Comparison of ENCODE assay signal across 18 cellular contexts in genomic region chr3:54032598-54032997, GRCh38.
DNase-seq lines count a peak whose midpoint lies in the region; ATAC-seq and TF ChIP-seq lines count a peak whose summit lies in the region.
"Had no signal": no experiment of that assay in that cellular context is flagged by ENCODE, and none has a peak within 500 bp of the region (broad histone marks: within the 10 kb centered on the region; RNA-seq: fewer than 3 reads in every experiment).

No MANE protein-coding gene starts in this region.

- H3K27ac Mint-ChIP-seq in mesothelial cell of epicardium: no peak overlapping the region
- H3K27ac Mint-ChIP-seq: B cell; CD4-positive, alpha-beta T cell; CD8-positive, alpha-beta T cell had no signal

- no peak overlapping the region for H3K27ac ChIP-seq in effector memory CD4-positive, alpha-beta T cell (ENCODE audit: insufficient read depth, low read length, poor library complexity, severe bottlenecking)
- H3K27ac ChIP-seq: 22Rv1; A549; BLaER1 treated with 17β-estradiol and CSF1 and Interleukin-3, amounts not matched to agents 10 nM and 100 nM; C4-2B had no signal

- H3K36me3 Mint-ChIP-seq in mesothelial cell of epicardium: no peaks in the 10 kb centered on the region
- H3K36me3 Mint-ChIP-seq: CD8-positive, alpha-beta T cell had no signal

- peak; percentile 66 for ATAC-seq in esophagus mucosa
- ATAC-seq: A549; CD8-positive, alpha-beta T cell had no signal

- H3K9me3 Mint-ChIP-seq in mesothelial cell of epicardium: no peaks in the 10 kb centered on the region
- H3K9me3 Mint-ChIP-seq: CD4-positive, alpha-beta T cell had no signal

- peaks cover 13% of the 10 kb centered on the region for H3K4me1 Mint-ChIP-seq in mesothelial cell of epicardium
- H3K4me1 Mint-ChIP-seq: B cell had no signal

- peak overlapping the region; percentile 15 for H3K4me3 Mint-ChIP-seq in mesothelial cell of epicardium
- H3K4me3 Mint-ChIP-seq: B cell; CD4-positive, alpha-beta T cell; CD8-positive, alpha-beta T cell had no signal

- no peaks in the 10 kb centered on the region for H3K4me1 ChIP-seq in effector memory CD4-positive, alpha-beta T cell (ENCODE audit: control insufficient read depth, insufficient read depth, low read length, poor library complexity, severe bottlenecking)
- H3K4me1 ChIP-seq: A549, Caco-2 had no signal

- H3K9me3 ChIP-seq in effector memory CD4-positive, alpha-beta T cell (ENCODE audit: control insufficient read depth, low read length): no peaks in the 10 kb centered on the region
- H3K9me3 ChIP-seq: A549; BLaER1 treated with 17β-estradiol and CSF1 and Interleukin-3, amounts not matched to agents 10 nM and 100 nM; Caco-2 had no signal

- no peaks in the 10 kb centered on the region for H3K27me3 Mint-ChIP-seq in mesothelial cell of epicardium (ENCODE audit: low read depth)

- no peak overlapping the region for H3K4me3 ChIP-seq in foreskin fibroblast (ENCODE audit: low read depth in 1 of 2, low read length in 2 of 2)
- H3K4me3 ChIP-seq in effector memory CD4-positive, alpha-beta T cell (ENCODE audit: insufficient read depth, low read depth, low read length, poor library complexity, severe bottlenecking): no peak overlapping the region
- H3K4me3 ChIP-seq: A549; BLaER1 treated with 17β-estradiol and CSF1 and Interleukin-3, amounts not matched to agents 10 nM and 100 nM had no signal

- H3K27me3 ChIP-seq in effector memory CD4-positive, alpha-beta T cell (replicated peaks; ENCODE audit: control insufficient read depth, insufficient read depth, low read length, poor library complexity, severe bottlenecking): no peaks in the 10 kb centered on the region
- H3K27me3 ChIP-seq: BLaER1 treated with 17β-estradiol and CSF1 and Interleukin-3, amounts not matched to agents 10 nM and 100 nM had no signal

- TF ChIP-seq CTCF in mesothelial cell of epicardium (IDR thresholded peaks at IDR 0.05; ENCODE audit: unreplicated experiment) (no peak), GM10266 (IDR thresholded peaks at IDR 0.05; ENCODE audit: control insufficient read depth, insufficient read depth, low read depth, missing control alignments) (no peak), foreskin fibroblast (IDR thresholded peaks at IDR 0.05; ENCODE audit: low read depth, low read length) (no peak)

- no peaks in the 10 kb centered on the region for H3K36me3 ChIP-seq in effector memory CD4-positive, alpha-beta T cell (ENCODE audit: control insufficient read depth, insufficient read depth, low read length)
- H3K36me3 ChIP-seq: BLaER1 treated with 17β-estradiol and CSF1 and Interleukin-3, amounts not matched to agents 10 nM and 100 nM had no signal

- DNase-seq in ELF-1 (ENCODE audit: low read depth, low spot score) (peak; percentile 16), mesothelial cell of epicardium (ENCODE audit: low spot score in 2 of 2, unreplicated experiment in 2 of 2) (no peak), GM10266 (ENCODE audit: extremely low spot score) (no peak), foreskin fibroblast (no peak)
- no peak for DNase-seq in effector memory CD4-positive, alpha-beta T cell
- DNase-seq: AML-193; Caco-2; Calu3; CD4-positive, alpha-beta T cell; CD8-positive, alpha-beta T cell; DMS79 treated with DMSO at 0.1 percent for 48 hours; GDM1 had no signal
